9 cellular contexts compared by ENCODE assay signal in the genomic region with DNA sequence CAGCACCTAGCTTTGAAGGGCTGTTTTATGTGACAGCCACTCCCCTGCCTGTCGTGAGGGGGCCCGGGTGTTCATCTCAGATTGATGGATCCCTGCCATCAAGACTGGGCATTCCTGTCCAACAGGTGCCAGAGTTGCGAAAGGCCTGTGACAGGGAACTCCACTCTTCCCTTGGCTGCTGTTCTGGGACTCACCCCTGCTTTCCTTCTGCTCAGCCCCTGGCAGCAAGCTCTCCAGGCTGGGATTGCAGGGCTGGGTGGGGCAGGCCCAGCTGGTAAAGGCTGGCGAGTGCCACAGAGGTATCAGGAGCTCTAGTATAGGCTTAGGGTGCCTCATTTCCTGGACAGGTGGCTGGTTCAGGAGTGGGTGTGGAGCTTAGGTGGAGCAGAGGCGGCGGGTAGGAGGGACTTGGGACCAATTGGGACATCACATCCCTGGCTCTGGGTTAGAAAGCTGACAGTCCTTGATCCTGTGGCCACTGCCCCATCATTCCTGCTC. TPM values are rescaled to one million over a fixed set of nuclear protein-coding genes. Genes with fewer than 3 reads are reported as not detected.
DNase-seq lines count a peak whose midpoint lies in the region; ATAC-seq and TF ChIP-seq lines count a peak whose summit lies in the region.
"Had no signal": no experiment of that assay in that cellular context is flagged by ENCODE, and none has a peak within 500 bp of the region (broad histone marks: within the 10 kb centered on the region; RNA-seq: fewer than 3 reads in every experiment).

A gene with protein sequence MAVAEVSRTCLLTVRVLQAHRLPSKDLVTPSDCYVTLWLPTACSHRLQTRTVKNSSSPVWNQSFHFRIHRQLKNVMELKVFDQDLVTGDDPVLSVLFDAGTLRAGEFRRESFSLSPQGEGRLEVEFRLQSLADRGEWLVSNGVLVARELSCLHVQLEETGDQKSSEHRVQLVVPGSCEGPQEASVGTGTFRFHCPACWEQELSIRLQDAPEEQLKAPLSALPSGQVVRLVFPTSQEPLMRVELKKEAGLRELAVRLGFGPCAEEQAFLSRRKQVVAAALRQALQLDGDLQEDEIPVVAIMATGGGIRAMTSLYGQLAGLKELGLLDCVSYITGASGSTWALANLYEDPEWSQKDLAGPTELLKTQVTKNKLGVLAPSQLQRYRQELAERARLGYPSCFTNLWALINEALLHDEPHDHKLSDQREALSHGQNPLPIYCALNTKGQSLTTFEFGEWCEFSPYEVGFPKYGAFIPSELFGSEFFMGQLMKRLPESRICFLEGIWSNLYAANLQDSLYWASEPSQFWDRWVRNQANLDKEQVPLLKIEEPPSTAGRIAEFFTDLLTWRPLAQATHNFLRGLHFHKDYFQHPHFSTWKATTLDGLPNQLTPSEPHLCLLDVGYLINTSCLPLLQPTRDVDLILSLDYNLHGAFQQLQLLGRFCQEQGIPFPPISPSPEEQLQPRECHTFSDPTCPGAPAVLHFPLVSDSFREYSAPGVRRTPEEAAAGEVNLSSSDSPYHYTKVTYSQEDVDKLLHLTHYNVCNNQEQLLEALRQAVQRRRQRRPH (plus strand): TSS at position 448 of the 498 bp plus-strand sequence. CDS start 67 bp downstream, outside the sequence.

- H3K27ac ChIP-seq in prostate gland: peak within 1 kb of the TSS; percentile 76 to 81
- no peak within 1 kb of the TSS for H3K27ac ChIP-seq in A673 (ENCODE audit: low read depth, low read length, poor library complexity, severe bottlenecking)

- WGBS in prostate gland: 44% methylated on average over 6 of the region's 6 CpGs

- peaks cover 22% of the 10 kb centered on the region for H3K4me1 ChIP-seq in prostate gland (replicated peaks)
- H3K4me1 ChIP-seq in A673 (ENCODE audit: insufficient read depth, low read length, poor library complexity, severe bottlenecking): peaks cover 13% of the 10 kb centered on the region

- peak within 1 kb of the TSS; percentile 46 for H3K4me3 ChIP-seq in epithelial cell of esophagus (ENCODE audit: low read length)
- no peak within 1 kb of the TSS for H3K4me3 ChIP-seq in prostate gland
- H3K4me3 ChIP-seq in A673 (ENCODE audit: low read depth, low read length, poor library complexity, severe bottlenecking): no peak within 1 kb of the TSS

- POLR2A ChIA-PET in A673 (lab: Charles Lee; ENCODE audit: low non-redundant PET): no interaction called here

- TF ChIP-seq POLR2A in prostate gland (IDR thresholded peaks at IDR 0.05): peak; percentile 16

- BruUV-seq in A673 (replicated peaks; lab: Mats Ljungman, UMichigan): no TSS peak

- no peaks in the 10 kb centered on the region for H3K27me3 ChIP-seq in prostate gland (replicated peaks; ENCODE audit: insufficient read depth)
- H3K27me3 ChIP-seq in A673 (replicated peaks; ENCODE audit: insufficient read depth, low read depth, low read length, poor library complexity): no peaks in the 10 kb centered on the region

- ATAC-seq in GM21825 (IDR thresholded peaks at IDR 0.05; ENCODE audit: unreplicated experiment): no peak
- ATAC-seq: activated T-cell treated with anti-CD3 and anti-CD28 coated beads, Interleukin-2, amount 50 U/mL, for 4 hours had no signal

- TF ChIP-seq CTCF in epithelial cell of esophagus (IDR thresholded peaks at IDR 0.05; ENCODE audit: insufficient read depth, low read depth, low read length, missing control alignments) (no peak), prostate gland (IDR thresholded peaks at IDR 0.05) (no peak), A673 (conservative IDR thresholded peaks at IDR 0.05; ENCODE audit: low read depth, low read length) (no peak)

- DNase-seq in DMS53 (lab: John Stamatoyannopoulos, UW): peak; percentile 77
- peak; percentile 67 for DNase-seq in NCI-H2029 treated with DMSO at 0.1 percent for 48 hours (lab: John Stamatoyannopoulos, UW)
- peak; percentile 92 for DNase-seq in epithelial cell of esophagus (ENCODE audit: low read depth)
- DNase-seq in prostate gland (ENCODE audit: low spot score): peak; percentile 95
- DNase-seq in NCI-H2227 treated with DMSO at 0.1 percent for 48 hours (lab: John Stamatoyannopoulos, UW): no peak
- no peak for DNase-seq in A673 (ENCODE audit: low spot score)
- DNase-seq: activated T-cell treated with anti-CD3 and anti-CD28 coated beads, Interleukin-2, amount 50 U/mL, for 4 hours; mesendoderm had no signal

- CTCF ChIA-PET in A673 (lab: Charles Lee): no interaction called here

- intact Hi-C loops in prostate gland (cut with DNase I) (no loop called here), A673 (cut with micrococcal nuclease; ENCODE audit: unreplicated experiment) (no loop called here)

- H3K36me3 ChIP-seq in prostate gland: peaks cover 0 to 4% of the 10 kb centered on the region in 2 donors
- H3K36me3 ChIP-seq in A673 (ENCODE audit: insufficient read depth, low read length, poor library complexity, severe bottlenecking): no peaks in the 10 kb centered on the region

- no peaks in the 10 kb centered on the region for H3K9me3 ChIP-seq in prostate gland
- H3K9me3 ChIP-seq in A673 (ENCODE audit: low read depth, low read length, poor library complexity, severe bottlenecking): no peaks in the 10 kb centered on the region

RNA-seq across cellular contexts. Expression of the gene that starts here (rescaled TPM):
- total RNA-seq in prostate gland: 1 to 10 TPM; 1.5 to 7.6 TPM
- total RNA-seq in A673 (2021): 7.4 and 12.0 TPM in 2 replicates

Comparison
In these comparisons a context has a peak if more than half of its experiments do, and no peak if none do; other contexts are left out.
1. DNase-seq: peak in DMS53 (single experiment), NCI-H2029 treated with DMSO at 0.1 percent for 48 hours (single experiment), epithelial cell of esophagus (single experiment) and prostate gland (single experiment); none in NCI-H2227 treated with DMSO at 0.1 percent for 48 hours (single experiment) and A673 (single experiment).